Comparison of ENCODE assay signal across 2 cellular contexts in the genomic region with DNA sequence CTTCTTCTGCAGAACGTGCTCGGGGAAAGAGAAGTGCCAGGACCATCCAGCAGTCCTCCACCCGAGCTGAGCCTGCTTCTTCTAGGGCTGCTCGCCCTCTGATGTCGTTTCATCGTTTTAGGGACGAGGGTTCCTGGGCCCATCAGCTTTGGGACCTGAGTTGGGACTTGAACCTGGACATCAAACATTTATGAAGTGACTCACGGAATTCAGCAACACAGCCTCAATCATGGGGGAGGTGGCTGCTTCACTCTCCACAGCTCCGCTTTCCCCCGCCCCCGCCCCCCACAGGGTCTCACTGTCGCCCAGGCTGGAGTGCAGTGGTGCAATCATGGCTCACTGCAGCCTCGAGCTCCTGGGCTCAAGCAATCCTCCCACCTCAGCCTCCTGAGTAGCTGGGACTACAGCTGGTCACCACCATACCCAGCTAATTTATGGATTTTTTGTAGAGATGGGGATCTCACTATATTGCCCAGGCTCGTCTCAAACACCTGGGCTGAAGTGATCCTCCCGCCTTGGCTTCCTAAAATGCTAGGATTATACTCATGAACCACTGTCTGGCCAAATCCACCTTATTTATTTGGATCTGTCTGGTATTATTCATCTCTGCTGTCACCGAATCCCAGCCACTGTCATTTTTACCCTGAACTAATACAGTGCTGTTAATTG.
TF ChIP-seq lines count a peak whose summit lies in the region.

No MANE protein-coding gene starts in this region.

TF ChIP-seq in GM12878, 131 proteins besides CTCF, POLR2A, EP300 and RAD21:
- TF ChIP-seq LARP7 (IDR thresholded peaks at IDR 0.05) (no peak), TAF1 (IDR thresholded peaks at IDR 0.05; ENCODE audit: borderline replicate concordance, low read depth, low read length) (no peak), RB1 (IDR thresholded peaks at IDR 0.05; ENCODE audit: borderline replicate concordance) (no peak), ZBTB33 (IDR thresholded peaks at IDR 0.05) (no peak), ZBED1 (IDR thresholded peaks at IDR 0.05; ENCODE audit: borderline replicate concordance) (no peak), IKZF1 (conservative IDR thresholded peaks at IDR 0.05) (no peak), IRF4 (IDR thresholded peaks at IDR 0.05; ENCODE audit: low read depth, low read length) (no peak), TCF3 (IDR thresholded peaks at IDR 0.05; ENCODE audit: borderline replicate concordance, insufficient read depth, low read depth, low read length) (no peak), ZNF207 (IDR thresholded peaks at IDR 0.05; ENCODE audit: borderline replicate concordance) (no peak), EGR1 (IDR thresholded peaks at IDR 0.05; ENCODE audit: borderline replicate concordance in 1 of 2, low read depth in 2 of 2, low read length in 2 of 2) (no peak)
- TF ChIP-seq, protein P1, sequence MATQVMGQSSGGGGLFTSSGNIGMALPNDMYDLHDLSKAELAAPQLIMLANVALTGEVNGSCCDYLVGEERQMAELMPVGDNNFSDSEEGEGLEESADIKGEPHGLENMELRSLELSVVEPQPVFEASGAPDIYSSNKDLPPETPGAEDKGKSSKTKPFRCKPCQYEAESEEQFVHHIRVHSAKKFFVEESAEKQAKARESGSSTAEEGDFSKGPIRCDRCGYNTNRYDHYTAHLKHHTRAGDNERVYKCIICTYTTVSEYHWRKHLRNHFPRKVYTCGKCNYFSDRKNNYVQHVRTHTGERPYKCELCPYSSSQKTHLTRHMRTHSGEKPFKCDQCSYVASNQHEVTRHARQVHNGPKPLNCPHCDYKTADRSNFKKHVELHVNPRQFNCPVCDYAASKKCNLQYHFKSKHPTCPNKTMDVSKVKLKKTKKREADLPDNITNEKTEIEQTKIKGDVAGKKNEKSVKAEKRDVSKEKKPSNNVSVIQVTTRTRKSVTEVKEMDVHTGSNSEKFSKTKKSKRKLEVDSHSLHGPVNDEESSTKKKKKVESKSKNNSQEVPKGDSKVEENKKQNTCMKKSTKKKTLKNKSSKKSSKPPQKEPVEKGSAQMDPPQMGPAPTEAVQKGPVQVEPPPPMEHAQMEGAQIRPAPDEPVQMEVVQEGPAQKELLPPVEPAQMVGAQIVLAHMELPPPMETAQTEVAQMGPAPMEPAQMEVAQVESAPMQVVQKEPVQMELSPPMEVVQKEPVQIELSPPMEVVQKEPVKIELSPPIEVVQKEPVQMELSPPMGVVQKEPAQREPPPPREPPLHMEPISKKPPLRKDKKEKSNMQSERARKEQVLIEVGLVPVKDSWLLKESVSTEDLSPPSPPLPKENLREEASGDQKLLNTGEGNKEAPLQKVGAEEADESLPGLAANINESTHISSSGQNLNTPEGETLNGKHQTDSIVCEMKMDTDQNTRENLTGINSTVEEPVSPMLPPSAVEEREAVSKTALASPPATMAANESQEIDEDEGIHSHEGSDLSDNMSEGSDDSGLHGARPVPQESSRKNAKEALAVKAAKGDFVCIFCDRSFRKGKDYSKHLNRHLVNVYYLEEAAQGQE (IDR thresholded peaks at IDR 0.05; ENCODE audit: low read depth, low read length) = no peak
- TF ChIP-seq, protein P2, sequence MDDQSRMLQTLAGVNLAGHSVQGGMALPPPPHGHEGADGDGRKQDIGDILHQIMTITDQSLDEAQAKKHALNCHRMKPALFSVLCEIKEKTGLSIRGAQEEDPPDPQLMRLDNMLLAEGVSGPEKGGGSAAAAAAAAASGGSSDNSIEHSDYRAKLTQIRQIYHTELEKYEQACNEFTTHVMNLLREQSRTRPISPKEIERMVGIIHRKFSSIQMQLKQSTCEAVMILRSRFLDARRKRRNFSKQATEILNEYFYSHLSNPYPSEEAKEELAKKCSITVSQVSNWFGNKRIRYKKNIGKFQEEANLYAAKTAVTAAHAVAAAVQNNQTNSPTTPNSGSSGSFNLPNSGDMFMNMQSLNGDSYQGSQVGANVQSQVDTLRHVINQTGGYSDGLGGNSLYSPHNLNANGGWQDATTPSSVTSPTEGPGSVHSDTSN (IDR thresholded peaks at IDR 0.05; ENCODE audit: insufficient replicate concordance, low read depth, low read length) = no peak

TF ChIP-seq in liver, 16 proteins besides CTCF, POLR2A, EP300 and RAD21:
- TF ChIP-seq HNF4A (conservative IDR thresholded peaks at IDR 0.05) = no peak
- TF ChIP-seq, protein P1 (IDR thresholded peaks at IDR 0.05) = no peak
